ENCODE assay signal across 8 cellular contexts in genomic region chr1:203084588-203085527, GRCh38. TPM values are rescaled to one million over a fixed set of nuclear protein-coding genes. Genes with fewer than 3 reads are reported as not detected.
DNase-seq lines count a peak whose midpoint lies in the region; ATAC-seq and TF ChIP-seq lines count a peak whose summit lies in the region.

No MANE protein-coding gene starts in this region.

- CTCF ChIA-PET in BJ (lab: Yijun Ruan, JAX), result interaction anchor here (0.6 to 3.0 kb wide), 13 partner anchors 7 to 182 kb away, joined by 3 to 12 read pairs (median 4); no protein-coding TSS in a partner anchor

- H3K4me3 ChIP-seq in BJ (ENCODE audit: low read depth, low read length) (no peak overlapping the region), H7 (ENCODE audit: insufficient read depth, low read depth, low read length) (no peak overlapping the region), mucosa of descending colon (no peak overlapping the region)

- DNase-seq in BJ (ENCODE audit: low read depth) (no peak), H7 (peak; percentile 88), mucosa of descending colon (peak in 2 of 3 donors; percentile 16 to 31), H4 (ENCODE audit: low spot score) (no peak), SK-N-DZ (ENCODE audit: low spot score) (no peak)
- peak; percentile 35 to 43 for DNase-seq in activated T-cell treated with anti-CD3 and anti-CD28 coated beads, Interleukin-2, amount 50 U/mL, for 72 hours
- no peak for DNase-seq in activated CD4-positive, CD25-positive, alpha-beta regulatory T cell treated with anti-CD3 and anti-CD28 coated beads, Interleukin-2, amount 50 U/mL, for 72 hours

- TF ChIP-seq CTCF in BJ (IDR thresholded peaks at IDR 0.05; ENCODE audit: insufficient read depth, low read depth, low read length) (peak; percentile 39; the same call in 1 of the 2 replicates), mucosa of descending colon (IDR thresholded peaks at IDR 0.05) (peak; percentile 12)

- no peaks in the 10 kb centered on the region for H3K9me3 ChIP-seq in mucosa of descending colon

- H3K9me3 Mint-ChIP-seq in activated T-cell treated with anti-CD3 and anti-CD28 coated beads, Interleukin-2, amount 50 U/mL, for 72 hours, result no peaks in the 10 kb centered on the region

- no peak overlapping the region for H3K27ac Mint-ChIP-seq in activated T-cell treated with anti-CD3 and anti-CD28 coated beads, Interleukin-2, amount 50 U/mL, for 72 hours

- intact Hi-C loops in mucosa of descending colon (cut with DNase I, micrococcal nuclease), result no loop called here

- POLR2A ChIA-PET in BJ (lab: Charles Lee), result no interaction called here

- peak in 1 of 2 donors; percentile 47 for ATAC-seq in activated T-cell treated with anti-CD3 and anti-CD28 coated beads, Interleukin-2, amount 50 U/mL, for 72 hours (replicated peaks in 1 of 2)
- peak; percentile 52 for ATAC-seq in mucosa of descending colon
- ATAC-seq in HG03108 (IDR thresholded peaks at IDR 0.05; ENCODE audit: unreplicated experiment), result no peak

- H3K27me3 ChIP-seq in BJ (ENCODE audit: control insufficient read depth, insufficient read depth, low read length), result peaks cover 21% of the 10 kb centered on the region
- H3K27me3 ChIP-seq in H7 (ENCODE audit: control insufficient read depth, insufficient read depth, low read length), result no peaks in the 10 kb centered on the region

- no peaks in the 10 kb centered on the region for H3K36me3 ChIP-seq in BJ (ENCODE audit: control insufficient read depth, insufficient read depth, low read length)
- H3K36me3 ChIP-seq in H7 (replicated peaks; ENCODE audit: control insufficient read depth, insufficient read depth, low read length), result no peaks in the 10 kb centered on the region
- H3K36me3 ChIP-seq in mucosa of descending colon (ENCODE audit: low read depth), result no peaks in the 10 kb centered on the region

- no peak overlapping the region for H3K4me3 Mint-ChIP-seq in activated T-cell treated with anti-CD3 and anti-CD28 coated beads, Interleukin-2, amount 50 U/mL, for 72 hours

- H3K4me1 ChIP-seq in mucosa of descending colon (ENCODE audit: low read depth), result no peaks in the 10 kb centered on the region

- H3K36me3 Mint-ChIP-seq in activated T-cell treated with anti-CD3 and anti-CD28 coated beads, Interleukin-2, amount 50 U/mL, for 72 hours (ENCODE audit: insufficient read depth in 2 of 2), result no peaks in the 10 kb centered on the region

- no peaks in the 10 kb centered on the region for H3K4me1 Mint-ChIP-seq in activated T-cell treated with anti-CD3 and anti-CD28 coated beads, Interleukin-2, amount 50 U/mL, for 72 hours (ENCODE audit: low read depth)

- H3K27me3 Mint-ChIP-seq in activated T-cell treated with anti-CD3 and anti-CD28 coated beads, Interleukin-2, amount 50 U/mL, for 72 hours (ENCODE audit: low read depth), result peaks cover 27% of the 10 kb centered on the region

RNA-seq across cellular contexts. Expression of gene MYOG, which starts 1.0 kb away (rescaled TPM):
- not detected in 2 replicates for polyA plus RNA-seq in BJ (2011; rRNA removed)
- polyA minus RNA-seq in BJ (2011; rRNA and poly(A)+ RNA removed), result not detected in 2 replicates
- not detected in 2 replicates for total RNA-seq in H7 (2014; rRNA removed; shearing (Covaris generic))
- not detected for total RNA-seq in activated T-cell treated with anti-CD3 and anti-CD28 coated beads, Interleukin-2, amount 50 U/mL, for 72 hours
- not detected for total RNA-seq in mucosa of descending colon
- total RNA-seq in H4 (2014; rRNA removed; shearing (Covaris generic)), result not detected in 2 replicates
- 2.4 and 3.5 TPM in 2 replicates for polyA plus RNA-seq in SK-N-DZ (2014; cell fraction: cytosol; rRNA removed)
- 0.22 and 1.6 TPM in 2 replicates for polyA plus RNA-seq in SK-N-DZ (2014; cell fraction: nucleus; rRNA removed)

RNA-seq across cellular contexts. Expression of gene ADORA1, which starts 42.7 kb away (rescaled TPM):
- polyA plus RNA-seq in BJ (2011; rRNA removed), result 2.1 and 2.4 TPM in 2 replicates
- 1.2 and 2.7 TPM in 2 replicates for polyA minus RNA-seq in BJ (2011; rRNA and poly(A)+ RNA removed)
- total RNA-seq in H7 (2014; rRNA removed; shearing (Covaris generic)), result 3.5 and 5.7 TPM in 2 replicates
- not detected for total RNA-seq in activated T-cell treated with anti-CD3 and anti-CD28 coated beads, Interleukin-2, amount 50 U/mL, for 72 hours
- total RNA-seq in mucosa of descending colon, result 1 to 10 TPM in 1 of 3 donors, under 1 TPM in 2; 0.53 to 1.3 (median 0.78) TPM
- 0.47 and 0.58 TPM in 2 replicates for total RNA-seq in H4 (2014; rRNA removed; shearing (Covaris generic))
- not detected in 2 replicates for polyA plus RNA-seq in SK-N-DZ (2014; cell fraction: cytosol; rRNA removed)
- polyA plus RNA-seq in SK-N-DZ (2014; cell fraction: nucleus; rRNA removed), result not detected in 2 replicates

RNA-seq across cellular contexts. Expression of gene PPFIA4, which starts 58.6 kb away (rescaled TPM):
- 2.0 and 3.8 TPM in 2 replicates for polyA plus RNA-seq in BJ (2011; rRNA removed)
- 2.5 and 2.8 TPM in 2 replicates for polyA minus RNA-seq in BJ (2011; rRNA and poly(A)+ RNA removed)
- 3.1 and 7.4 TPM in 2 replicates for total RNA-seq in H7 (2014; rRNA removed; shearing (Covaris generic))
- total RNA-seq in activated T-cell treated with anti-CD3 and anti-CD28 coated beads, Interleukin-2, amount 50 U/mL, for 72 hours, result 10 to 100 TPM in 1 of 2 donors, 1 to 10 TPM in 1; 5.4 to 18.8 TPM
- 1 to 10 TPM in 1 of 3 donors, under 1 TPM in 2; 0.43 to 4.0 (median 0.60) TPM for total RNA-seq in mucosa of descending colon
- total RNA-seq in H4 (2014; rRNA removed; shearing (Covaris generic)), result 0.27 and 1.1 TPM in 2 replicates
- polyA plus RNA-seq in SK-N-DZ (2014; cell fraction: cytosol; rRNA removed), result 0.83 and 0.97 TPM in 2 replicates
- 20.8 and 22.8 TPM in 2 replicates for polyA plus RNA-seq in SK-N-DZ (2014; cell fraction: nucleus; rRNA removed)

Comparison
In these comparisons a context has a peak if more than half of its experiments do, and no peak if none do; other contexts are left out.
1. DNase-seq: peak in H7 (single experiment), activated T-cell treated with anti-CD3 and anti-CD28 coated beads, Interleukin-2, amount 50 U/mL, for 72 hours (2 of 2) and mucosa of descending colon (2 of 3); none in BJ (single experiment), activated CD4-positive, CD25-positive, alpha-beta regulatory T cell treated with anti-CD3 and anti-CD28 coated beads, Interleukin-2, amount 50 U/mL, for 72 hours (single experiment), H4 (single experiment) and SK-N-DZ (single experiment).